Comparison of ENCODE assay signal across 1 cellular context in the genomic region with DNA sequence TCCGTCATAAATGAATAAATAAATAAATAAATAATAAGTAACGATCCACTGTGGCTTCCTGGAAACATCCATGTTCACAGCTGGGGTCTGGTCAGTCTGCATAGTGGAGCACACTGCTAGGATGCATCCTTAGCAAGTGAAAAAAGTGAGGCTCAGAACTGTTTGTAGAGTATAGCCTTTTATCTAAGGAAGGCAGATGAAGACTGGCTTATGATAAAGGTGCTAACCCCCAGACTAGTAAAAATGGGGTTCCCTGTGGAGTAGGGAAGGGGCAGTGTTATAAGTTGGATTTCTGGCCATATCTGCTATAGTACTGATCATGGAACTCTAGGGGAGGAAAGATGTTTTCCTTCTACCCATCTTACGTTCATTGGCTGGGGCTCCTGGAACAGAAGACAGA.
TF ChIP-seq lines count a peak whose summit lies in the region.

No MANE protein-coding gene starts in this region.

TF ChIP-seq in GM12878, 131 proteins besides CTCF, POLR2A, EP300 and RAD21 (continued from another document):
- TF ChIP-seq, protein P1, sequence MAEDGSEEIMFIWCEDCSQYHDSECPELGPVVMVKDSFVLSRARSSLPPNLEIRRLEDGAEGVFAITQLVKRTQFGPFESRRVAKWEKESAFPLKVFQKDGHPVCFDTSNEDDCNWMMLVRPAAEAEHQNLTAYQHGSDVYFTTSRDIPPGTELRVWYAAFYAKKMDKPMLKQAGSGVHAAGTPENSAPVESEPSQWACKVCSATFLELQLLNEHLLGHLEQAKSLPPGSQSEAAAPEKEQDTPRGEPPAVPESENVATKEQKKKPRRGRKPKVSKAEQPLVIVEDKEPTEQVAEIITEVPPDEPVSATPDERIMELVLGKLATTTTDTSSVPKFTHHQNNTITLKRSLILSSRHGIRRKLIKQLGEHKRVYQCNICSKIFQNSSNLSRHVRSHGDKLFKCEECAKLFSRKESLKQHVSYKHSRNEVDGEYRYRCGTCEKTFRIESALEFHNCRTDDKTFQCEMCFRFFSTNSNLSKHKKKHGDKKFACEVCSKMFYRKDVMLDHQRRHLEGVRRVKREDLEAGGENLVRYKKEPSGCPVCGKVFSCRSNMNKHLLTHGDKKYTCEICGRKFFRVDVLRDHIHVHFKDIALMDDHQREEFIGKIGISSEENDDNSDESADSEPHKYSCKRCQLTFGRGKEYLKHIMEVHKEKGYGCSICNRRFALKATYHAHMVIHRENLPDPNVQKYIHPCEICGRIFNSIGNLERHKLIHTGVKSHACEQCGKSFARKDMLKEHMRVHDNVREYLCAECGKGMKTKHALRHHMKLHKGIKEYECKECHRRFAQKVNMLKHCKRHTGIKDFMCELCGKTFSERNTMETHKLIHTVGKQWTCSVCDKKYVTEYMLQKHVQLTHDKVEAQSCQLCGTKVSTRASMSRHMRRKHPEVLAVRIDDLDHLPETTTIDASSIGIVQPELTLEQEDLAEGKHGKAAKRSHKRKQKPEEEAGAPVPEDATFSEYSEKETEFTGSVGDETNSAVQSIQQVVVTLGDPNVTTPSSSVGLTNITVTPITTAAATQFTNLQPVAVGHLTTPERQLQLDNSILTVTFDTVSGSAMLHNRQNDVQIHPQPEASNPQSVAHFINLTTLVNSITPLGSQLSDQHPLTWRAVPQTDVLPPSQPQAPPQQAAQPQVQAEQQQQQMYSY (CRISPR knock-in tag; IDR thresholded peaks at IDR 0.05), result no peak
- TF ChIP-seq TCF7 (IDR thresholded peaks at IDR 0.05; ENCODE audit: borderline replicate concordance), result no peak
- TF ChIP-seq IKZF2 (IDR thresholded peaks at IDR 0.05), result no peak
